8 cellular contexts compared by ENCODE assay signal in genomic region chr3:23740517-23741402, GRCh38.
DNase-seq lines count a peak whose midpoint lies in the region; ATAC-seq and TF ChIP-seq lines count a peak whose summit lies in the region.

No MANE protein-coding gene starts in this region.

- no peak for TF ChIP-seq CTCF in tibial artery (IDR thresholded peaks at IDR 0.05)

- H3K4me3 ChIP-seq in esophagus (ENCODE audit: low read depth in 1 of 2, low read length in 2 of 2): no peak overlapping the region
- H3K4me3 ChIP-seq in tibial artery: no peak overlapping the region

- DNase-seq in stimulated activated naive CD4-positive, alpha-beta T cell treated with Interleukin-2 at 50 U/mL for 16 hours (lab: John Stamatoyannopoulos, UW): peak; percentile 17
- no peak for DNase-seq in stimulated activated naive CD4-positive, alpha-beta T cell (lab: John Stamatoyannopoulos, UW)
- DNase-seq in RPMI7951 (ENCODE audit: low read depth): peak; percentile 60
- DNase-seq in tibial artery: peak; percentile 36 to 71
- DNase-seq in anterior cingulate cortex (lab: John Stamatoyannopoulos, UW): no peak
- no peak for DNase-seq in NCI-H1092 (lab: John Stamatoyannopoulos, UW)

- H3K4me1 ChIP-seq in esophagus (ENCODE audit: control insufficient read depth in 2 of 2, insufficient read depth in 2 of 2, low read length in 1 of 2): peaks cover 0 to 3% of the 10 kb centered on the region in 2 donors
- peaks cover 4 to 32% (median 13%) of the 10 kb centered on the region in 4 donors for H3K4me1 ChIP-seq in tibial artery

- H3K27ac ChIP-seq in esophagus (ENCODE audit: low read depth in 2 of 2, low read length in 1 of 2) (peak overlapping the region; percentile 67 to 76), tibial artery (peak overlapping the region in 1 of 2 donors; percentile 45)

- no peaks in the 10 kb centered on the region for H3K27me3 ChIP-seq in esophagus (ENCODE audit: control insufficient read depth in 1 of 2, insufficient read depth in 2 of 2, low read length in 2 of 2)
- peaks cover 0 to 2% of the 10 kb centered on the region in 2 donors for H3K27me3 ChIP-seq in tibial artery

- 47 to 50% methylated on average over 8 of the region's 8 CpGs for WGBS in esophagus, 2 donors

- no peaks in the 10 kb centered on the region for H3K9me3 ChIP-seq in esophagus (ENCODE audit: control insufficient read depth in 2 of 2, insufficient read depth in 1 of 2, low read depth in 1 of 2, low read length in 1 of 2)
- H3K9me3 ChIP-seq in tibial artery: no peaks in the 10 kb centered on the region

- ATAC-seq in HG03045 (IDR thresholded peaks at IDR 0.05; ENCODE audit: unreplicated experiment): peak; percentile 72

- H3K36me3 ChIP-seq in esophagus (ENCODE audit: control insufficient read depth in 2 of 2, insufficient read depth in 2 of 2, low read length in 1 of 2): no peaks in the 10 kb centered on the region
- no peaks in the 10 kb centered on the region for H3K36me3 ChIP-seq in tibial artery

- intact Hi-C loops in tibial artery (cut with DNase I; ENCODE audit: low total_unique reads): no loop called here

Comparison
In these comparisons a context has a peak if more than half of its experiments do, and no peak if none do; other contexts are left out.
1. DNase-seq: peak in stimulated activated naive CD4-positive, alpha-beta T cell treated with Interleukin-2 at 50 U/mL for 16 hours (single experiment), RPMI7951 (single experiment) and tibial artery (2 of 2); none in stimulated activated naive CD4-positive, alpha-beta T cell (0 of 6), anterior cingulate cortex (0 of 58) and NCI-H1092 (single experiment).